ENCODE assay signal across 16 cellular contexts in the genomic region with DNA sequence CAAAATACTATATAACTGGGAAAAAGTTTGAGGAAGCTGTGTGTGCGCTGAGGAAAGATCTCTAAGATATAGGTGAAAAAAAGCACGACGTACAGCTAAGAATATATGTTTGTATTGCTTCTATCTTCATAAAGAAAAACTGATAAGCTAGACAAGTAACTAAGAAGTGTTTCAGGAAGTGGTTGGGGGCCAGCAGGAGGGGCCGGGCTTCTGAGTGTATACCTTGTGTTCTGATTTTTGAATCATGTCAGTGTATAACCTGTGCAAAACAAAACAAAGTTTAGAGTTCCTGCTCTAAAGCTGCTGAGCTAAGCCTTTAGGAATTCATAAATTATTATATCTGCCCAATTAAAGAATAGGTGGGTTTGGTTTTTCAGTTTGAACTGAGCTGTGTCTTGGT. TPM values are rescaled to one million over a fixed set of nuclear protein-coding genes. Genes with fewer than 3 reads are reported as not detected.
DNase-seq lines count a peak whose midpoint lies in the region; ATAC-seq and TF ChIP-seq lines count a peak whose summit lies in the region.
"Had no signal": no experiment of that assay in that cellular context is flagged by ENCODE, and none has a peak within 500 bp of the region (broad histone marks: within the 10 kb centered on the region; RNA-seq: fewer than 3 reads in every experiment).

No MANE protein-coding gene starts in this region.

- intact Hi-C loops in left ventricle myocardium superior (cut with micrococcal nuclease) = loop anchor here (10.0 kb wide), 1 partner anchor 246 kb away; no protein-coding TSS in a partner anchor

- H3K4me1 Mint-ChIP-seq in activated naive CD4-positive, alpha-beta T cell treated with anti-CD3 and anti-CD28 coated beads, Interleukin-2, amount 50 U/mL, for 24 hours = peaks cover 69% of the 10 kb centered on the region

- no peaks in the 10 kb centered on the region for H3K36me3 ChIP-seq in cardiac muscle cell

- no peak for DNase-seq in cardiac muscle cell (ENCODE audit: low read depth in 1 of 2, low spot score in 1 of 2)
- no peak for DNase-seq in left ventricle myocardium superior
- peak; percentile 55 for DNase-seq in stimulated activated CD8-positive, alpha-beta memory T cell treated with anti-CD3 and anti-CD28 coated beads, Interleukin-4, amount 100 ng/mL, for 48 hours
- DNase-seq in NCI-H748 treated with DMSO at 0.1 percent for 48 hours (lab: John Stamatoyannopoulos, UW) = no peak
- DNase-seq: NCI-H1436, NCI-H526, SHP77 had no signal

- H3K27me3 Mint-ChIP-seq in activated naive CD4-positive, alpha-beta T cell treated with anti-CD3 and anti-CD28 coated beads, Interleukin-2, amount 50 U/mL, for 24 hours = no peaks in the 10 kb centered on the region

- no peak for ATAC-seq in left ventricle myocardium superior
- peak; percentile 60 to 69 for ATAC-seq in activated CD4-positive, CD25-positive, alpha-beta regulatory T cell treated with anti-CD3 and anti-CD28 coated beads, Interleukin-2, amount 50 U/mL, for 24 hours
- no peak for ATAC-seq in GM18520 (IDR thresholded peaks at IDR 0.05; ENCODE audit: unreplicated experiment)
- ATAC-seq in GM21526 (IDR thresholded peaks at IDR 0.05; ENCODE audit: low FRiP score, unreplicated experiment) = no peak
- ATAC-seq: HepG2 had no signal

- H3K4me1 ChIP-seq in cardiac muscle cell (ENCODE audit: low read depth) = peaks cover 31% of the 10 kb centered on the region
- H3K4me1 ChIP-seq: ascending aorta had no signal

- H3K27ac Mint-ChIP-seq in activated naive CD4-positive, alpha-beta T cell treated with anti-CD3 and anti-CD28 coated beads, Interleukin-2, amount 50 U/mL, for 24 hours = peak overlapping the region; percentile 81

- no peaks in the 10 kb centered on the region for H3K9me3 ChIP-seq in cardiac muscle cell (ENCODE audit: low read depth)
- H3K9me3 ChIP-seq: ascending aorta had no signal

- peaks cover 3% of the 10 kb centered on the region for H3K36me3 Mint-ChIP-seq in activated naive CD4-positive, alpha-beta T cell treated with anti-CD3 and anti-CD28 coated beads, Interleukin-2, amount 50 U/mL, for 24 hours

- no peak for TF ChIP-seq CTCF in cardiac muscle cell (IDR thresholded peaks at IDR 0.05; ENCODE audit: low read depth, low read length)

- no peak overlapping the region for H3K4me3 ChIP-seq in cardiac muscle cell
- H3K4me3 ChIP-seq: ascending aorta had no signal

- H3K4me3 Mint-ChIP-seq in activated naive CD4-positive, alpha-beta T cell treated with anti-CD3 and anti-CD28 coated beads, Interleukin-2, amount 50 U/mL, for 24 hours = peak overlapping the region; percentile 85

- no peaks in the 10 kb centered on the region for H3K9me3 Mint-ChIP-seq in activated naive CD4-positive, alpha-beta T cell treated with anti-CD3 and anti-CD28 coated beads, Interleukin-2, amount 50 U/mL, for 24 hours

- peak overlapping the region; percentile 95 for H3K27ac ChIP-seq in cardiac muscle cell
- H3K27ac ChIP-seq: ascending aorta had no signal

- H3K27me3 ChIP-seq in cardiac muscle cell = no peaks in the 10 kb centered on the region
- H3K27me3 ChIP-seq: ascending aorta had no signal

RNA-seq across cellular contexts. Expression of a gene that starts 7.9 kb away (rescaled TPM):
- total RNA-seq in cardiac muscle cell (28.5 and 28.6 TPM in 2 replicates), left ventricle myocardium superior (35.2 TPM)
- polyA plus RNA-seq in cardiac muscle cell = 35.2 and 41.4 TPM in 2 replicates

RNA-seq across cellular contexts. Expression of a gene that starts 28.7 kb away (rescaled TPM):
- 3.9 and 5.2 TPM in 2 replicates for total RNA-seq in cardiac muscle cell
- polyA plus RNA-seq in cardiac muscle cell = 0.86 and 5.5 TPM in 2 replicates
- total RNA-seq in left ventricle myocardium superior = 0.42 TPM
- total RNA-seq: ascending aorta, HepG2, skeletal muscle tissue had no signal
- polyA plus RNA-seq: AG04450, keratinocyte had no signal

RNA-seq across cellular contexts. Expression of a gene that starts 31.5 kb away (rescaled TPM):
- total RNA-seq in cardiac muscle cell = 154 and 205 TPM in 2 replicates
- polyA plus RNA-seq in cardiac muscle cell = 97.2 and 142 TPM in 2 replicates
- total RNA-seq in left ventricle myocardium superior = 182 TPM
- total RNA-seq: HepG2 had no signal

Comparison
In these comparisons a context has a peak if more than half of its experiments do, and no peak if none do; other contexts are left out.
1. ATAC-seq: peak in activated CD4-positive, CD25-positive, alpha-beta regulatory T cell treated with anti-CD3 and anti-CD28 coated beads, Interleukin-2, amount 50 U/mL, for 24 hours (2 of 2); none in left ventricle myocardium superior (single experiment), GM18520 (single experiment) and GM21526 (single experiment).